Comparison of ENCODE assay signal across 8 cellular contexts in genomic region chr9:35079426-35080341, GRCh38. TPM values are rescaled to one million over a fixed set of nuclear protein-coding genes. Genes with fewer than 3 reads are reported as not detected.
DNase-seq lines count a peak whose midpoint lies in the region; FAIRE-seq and TF ChIP-seq lines count a peak whose summit lies in the region.

Gene FANCG (minus strand): TSS chr9:35079942. CDS start chr9:35079524, 418 bp downstream.

- no peaks in the 10 kb centered on the region for H3K27me3 ChIP-seq in NT2/D1 (ENCODE audit: insufficient read depth, insufficient read length)

- H3K36me3 ChIP-seq in NT2/D1 (ENCODE audit: insufficient read depth, insufficient read length, low read length) (peaks cover 38% of the 10 kb centered on the region), mesodermal cell (ENCODE audit: control insufficient read depth, insufficient read depth, low read length) (peaks cover 34% of the 10 kb centered on the region)

- DNase-seq in COLO829 (ENCODE audit: low spot score) (peak; percentile 89), GM20000 (ENCODE audit: low spot score) (peak; percentile 91), HT1080 (ENCODE audit: low read depth) (peak; percentile 93), NT2/D1 (ENCODE audit: low read depth, low spot score) (peak; percentile 91)
- peak; percentile 31 for DNase-seq in activated CD8-positive, alpha-beta memory T cell treated with anti-CD3 and anti-CD28 coated beads, Interleukin-2, amount 50 U/mL, for 1 hour (ENCODE audit: extremely low read depth)
- peak; percentile 61 for DNase-seq in stimulated activated CD8-positive, alpha-beta memory T cell treated with anti-CD3 and anti-CD28 coated beads, Interleukin-15, amount 100 ng/mL, for 4 hours (ENCODE audit: low read depth in 2 of 2)

- peak within 1 kb of the TSS; percentile 79 for H3K4me3 ChIP-seq in NT2/D1 (ENCODE audit: insufficient read length, low read depth)
- H3K4me3 ChIP-seq in mesodermal cell (ENCODE audit: extremely low read depth, insufficient read depth, low read length, poor library complexity, severe bottlenecking): peak within 1 kb of the TSS; percentile 73

- 0% methylated on average over 54 to 56 of the region's 67 CpGs for WGBS in mesodermal cell (ENCODE audit: insufficient coverage in 2 of 2), 2 experiments

- H3K9me3 ChIP-seq in NT2/D1 (ENCODE audit: insufficient read depth, low read length): no peaks in the 10 kb centered on the region
- no peaks in the 10 kb centered on the region for H3K9me3 ChIP-seq in mesodermal cell (ENCODE audit: control insufficient read depth, low read length)

- H3K4me1 ChIP-seq in NT2/D1 (ENCODE audit: insufficient read depth, insufficient read length) (peaks cover 8% of the 10 kb centered on the region), mesodermal cell (ENCODE audit: control insufficient read depth, insufficient read depth, low read length, poor library complexity, severe bottlenecking) (peaks cover 7% of the 10 kb centered on the region)

- no peak for TF ChIP-seq CTCF in GM20000 (IDR thresholded peaks at IDR 0.05; ENCODE audit: extremely low read depth, missing control alignments)

- peak within 1 kb of the TSS; percentile 84 for H3K9ac ChIP-seq in NT2/D1 (ENCODE audit: insufficient read length, low read depth)

- H3K27ac ChIP-seq in mesodermal cell (ENCODE audit: low read depth, low read length, severe bottlenecking): peak within 1 kb of the TSS; percentile 73

- peak; percentile 21 for FAIRE-seq in endometrium (lab: Jason Lieb, UNC)

RNA-seq across cellular contexts. Expression of gene FANCG, which starts in this region (rescaled TPM):
- 49.5 and 52.2 TPM in 2 replicates for total RNA-seq in HT1080 (2014; rRNA removed; shearing (Covaris generic))
- 23.7 and 31.6 TPM in 2 replicates for polyA plus RNA-seq in HT1080 (2015; cell fraction: cytosol; rRNA removed)
- 77.3 and 94.7 TPM in 2 replicates for polyA plus RNA-seq in HT1080 (2015; cell fraction: nucleus; rRNA removed)
- 36.6 TPM for polyA plus RNA-seq in mesodermal cell (2013, experiment 1 of 2)
- polyA plus RNA-seq in mesodermal cell (2013, experiment 2 of 2): 38.0 TPM

Comparison
In these comparisons a context has a peak if more than half of its experiments do, and no peak if none do; other contexts are left out.
1. Peak in every context shown above with its lines: DNase-seq, H3K4me3 ChIP-seq and H3K27ac ChIP-seq.
2. DNase-seq: peak in every context shown above with its lines; median percentile 93 in HT1080; 91 in GM20000; 91 in NT2/D1; 89 in COLO829; 61 in stimulated activated CD8-positive, alpha-beta memory T cell treated with anti-CD3 and anti-CD28 coated beads, Interleukin-15, amount 100 ng/mL, for 4 hours; 31 in activated CD8-positive, alpha-beta memory T cell treated with anti-CD3 and anti-CD28 coated beads, Interleukin-2, amount 50 U/mL, for 1 hour.